Comparison of ENCODE assay signal across 9 cellular contexts in genomic region chr18:49560277-49561126, GRCh38. TPM values are rescaled to one million over a fixed set of nuclear protein-coding genes. Genes with fewer than 3 reads are reported as not detected.
A peak's percentile ranks its signal among the peaks of the same experiment; 100 is the strongest.
DNase-seq lines count a peak whose midpoint lies in the region; ATAC-seq, FAIRE-seq and TF ChIP-seq lines count a peak whose summit lies in the region.
"Had no signal": no experiment of that assay in that cellular context is flagged by ENCODE, and none has a peak within 500 bp of the region (broad histone marks: within the 10 kb centered on the region; RNA-seq: fewer than 3 reads in every experiment).

No MANE protein-coding gene starts in this region.

- H3K79me1 ChIP-seq in neuronal stem cell (ENCODE audit: low read depth, low read length): peaks cover 2% of the 10 kb centered on the region

- CTCF ChIA-PET in PC-9 (lab: Charles Lee): no interaction called here

- no peak overlapping the region for H3K4ac ChIP-seq in neuronal stem cell (ENCODE audit: low read length)

- H3K9ac ChIP-seq in neuronal stem cell (ENCODE audit: low read depth, low read length, poor library complexity): peak overlapping the region; percentile 90

- peaks cover 18% of the 10 kb centered on the region; the same call in 1 of the 2 replicates for H3F3A ChIP-seq in PC-9 (ENCODE audit: insufficient read depth, low read depth)

- no peak for TF ChIP-seq CTCF in PC-9 (conservative IDR thresholded peaks at IDR 0.05)

- no peaks in the 10 kb centered on the region for H3K9me3 ChIP-seq in PC-9 (ENCODE audit: insufficient read depth, low read depth)
- H3K9me3 ChIP-seq in neuronal stem cell (replicated peaks in 1 of 2; ENCODE audit: control insufficient read depth in 2 of 2, insufficient read depth in 1 of 2, low read depth in 1 of 2, low read length in 2 of 2): peaks cover 4 to 14% of the 10 kb centered on the region in 2 donors

- no peak for FAIRE-seq in RCC 7860 (lab: Jason Lieb, UNC)

- H4K91ac ChIP-seq in neuronal stem cell (ENCODE audit: low read depth, low read length, poor library complexity): peak overlapping the region; percentile 53

- H3K27me3 ChIP-seq in PC-9 (ENCODE audit: insufficient read depth, low read depth) (no peaks in the 10 kb centered on the region), neuronal stem cell (ENCODE audit: control insufficient read depth in 3 of 3, insufficient read depth in 3 of 3, low read depth in 1 of 3, low read length in 3 of 3) (no peaks in the 10 kb centered on the region)

- H4K8ac ChIP-seq in neuronal stem cell (ENCODE audit: low read depth, low read length): no peak overlapping the region

- H2BK5ac ChIP-seq in neuronal stem cell (ENCODE audit: low read length): peak overlapping the region; percentile 75

- no peaks in the 10 kb centered on the region for H3K9me2 ChIP-seq in PC-9 (ENCODE audit: insufficient read depth)

- POLR2A ChIA-PET in PC-9 (lab: Charles Lee; ENCODE audit: unreplicated experiment): interaction anchor here (0.7 kb wide), 1 partner anchor 178 kb away, joined by 4 read pairs; no protein-coding TSS in a partner anchor

- H3K4me1 ChIP-seq in PC-9 (replicated peaks; ENCODE audit: insufficient read depth) (peaks cover 19% of the 10 kb centered on the region), neuronal stem cell (ENCODE audit: control insufficient read depth in 2 of 2, insufficient read depth in 1 of 2, low read depth in 1 of 2, low read length in 2 of 2) (peaks cover 20 to 21% of the 10 kb centered on the region in 2 donors)

- H3K14ac ChIP-seq in neuronal stem cell (ENCODE audit: low read length): peak overlapping the region; percentile 66

- ATAC-seq in esophagus mucosa (peak; percentile 34), GM19035 (IDR thresholded peaks at IDR 0.05; ENCODE audit: unreplicated experiment) (no peak)
- ATAC-seq in activated CD4-positive, CD25-positive, alpha-beta regulatory T cell treated with anti-CD3 and anti-CD28 coated beads, Interleukin-2, amount 50 U/mL, for 24 hours: no peak

- H3K4me3 ChIP-seq in PC-9 (peak overlapping the region; percentile 83), neuronal stem cell (ENCODE audit: low read length in 2 of 2) (peak overlapping the region; percentile 64 to 84)

- peak overlapping the region; percentile 98 for H3K18ac ChIP-seq in neuronal stem cell (ENCODE audit: low read length)

- no CpG with 5 or more reads among the region's 40 CpGs for WGBS in neuronal stem cell (ENCODE audit: extremely low coverage in 2 of 2, insufficient read length in 2 of 2, insufficient replicate concordance in 1 of 2), 2 donors

- H3K27ac ChIP-seq in PC-9 (peak overlapping the region; percentile 86; the same call in 1 of the 2 replicates), neuronal stem cell (replicated peaks; ENCODE audit: low read length) (no peak overlapping the region)

- H4K20me1 ChIP-seq in PC-9 (ENCODE audit: insufficient read depth): no peaks in the 10 kb centered on the region

- peaks cover 31% of the 10 kb centered on the region for H3K79me2 ChIP-seq in PC-9 (ENCODE audit: low read depth)

- no peak overlapping the region for H3K23ac ChIP-seq in neuronal stem cell (ENCODE audit: low read depth, low read length, poor library complexity)

- DNase-seq in NCI-H1436 (lab: John Stamatoyannopoulos, UW) (peak; percentile 30), NCI-H1436 treated with DMSO at 0.1 percent for 48 hours (lab: John Stamatoyannopoulos, UW) (no peak), PC-9 (no peak), neuronal stem cell (ENCODE audit: low spot score) (no peak), RCC 7860 (ENCODE audit: low spot score) (no peak)
- DNase-seq: CD4-positive, CD25-positive, alpha-beta regulatory T cell had no signal

- H3K36me3 ChIP-seq in PC-9 (ENCODE audit: low read depth): peaks cover 3% of the 10 kb centered on the region; the same call in 1 of the 2 replicates
- peaks cover 0 to 8% of the 10 kb centered on the region in 2 donors for H3K36me3 ChIP-seq in neuronal stem cell (replicated peaks in 1 of 2; ENCODE audit: control insufficient read depth in 2 of 2, insufficient read depth in 2 of 2, low read length in 2 of 2)

- no peak overlapping the region for H2BK120ac ChIP-seq in neuronal stem cell (ENCODE audit: low read depth, low read length)

- intact Hi-C loops in PC-9 (cut with micrococcal nuclease; ENCODE audit: unreplicated experiment): loop anchor here (1.0 to 5.0 kb wide), 2 partner anchors 167 to 298 kb away; no protein-coding TSS in a partner anchor

- H2AK5ac ChIP-seq in neuronal stem cell (ENCODE audit: low read depth, low read length): peak overlapping the region; percentile 80

- peak overlapping the region; percentile 83 for H2AFZ ChIP-seq in PC-9
- H2AFZ ChIP-seq in neuronal stem cell (ENCODE audit: low read length): peak overlapping the region; percentile 92

- H3K4me2 ChIP-seq in PC-9 (peak overlapping the region; percentile 97), neuronal stem cell (ENCODE audit: insufficient read depth, low read length, poor library complexity, severe bottlenecking) (peak overlapping the region; percentile 98)

- no TSS peak for BruUV-seq in PC-9 (replicated peaks; lab: Mats Ljungman, UMichigan)

- no peak overlapping the region for H2BK12ac ChIP-seq in neuronal stem cell (ENCODE audit: low read length)

- peak overlapping the region; percentile 95 for H2BK15ac ChIP-seq in neuronal stem cell (ENCODE audit: low read length)

RNA-seq across cellular contexts. Expression of gene LIPG, which starts 1.4 kb away (rescaled TPM):
- total RNA-seq in PC-9 (2021): 22.7 and 30.9 TPM in 2 replicates
- total RNA-seq in esophagus mucosa: 8.6 TPM
- 22.9 TPM for polyA plus RNA-seq in neuronal stem cell (2013, experiment 1 of 2)
- 23.3 TPM for polyA plus RNA-seq in neuronal stem cell (2013, experiment 2 of 2)
- total RNA-seq: CD4-positive, CD25-positive, alpha-beta regulatory T cell had no signal
- polyA plus RNA-seq: CD4-positive, CD25-positive, alpha-beta regulatory T cell had no signal
